In the genomic region with DNA sequence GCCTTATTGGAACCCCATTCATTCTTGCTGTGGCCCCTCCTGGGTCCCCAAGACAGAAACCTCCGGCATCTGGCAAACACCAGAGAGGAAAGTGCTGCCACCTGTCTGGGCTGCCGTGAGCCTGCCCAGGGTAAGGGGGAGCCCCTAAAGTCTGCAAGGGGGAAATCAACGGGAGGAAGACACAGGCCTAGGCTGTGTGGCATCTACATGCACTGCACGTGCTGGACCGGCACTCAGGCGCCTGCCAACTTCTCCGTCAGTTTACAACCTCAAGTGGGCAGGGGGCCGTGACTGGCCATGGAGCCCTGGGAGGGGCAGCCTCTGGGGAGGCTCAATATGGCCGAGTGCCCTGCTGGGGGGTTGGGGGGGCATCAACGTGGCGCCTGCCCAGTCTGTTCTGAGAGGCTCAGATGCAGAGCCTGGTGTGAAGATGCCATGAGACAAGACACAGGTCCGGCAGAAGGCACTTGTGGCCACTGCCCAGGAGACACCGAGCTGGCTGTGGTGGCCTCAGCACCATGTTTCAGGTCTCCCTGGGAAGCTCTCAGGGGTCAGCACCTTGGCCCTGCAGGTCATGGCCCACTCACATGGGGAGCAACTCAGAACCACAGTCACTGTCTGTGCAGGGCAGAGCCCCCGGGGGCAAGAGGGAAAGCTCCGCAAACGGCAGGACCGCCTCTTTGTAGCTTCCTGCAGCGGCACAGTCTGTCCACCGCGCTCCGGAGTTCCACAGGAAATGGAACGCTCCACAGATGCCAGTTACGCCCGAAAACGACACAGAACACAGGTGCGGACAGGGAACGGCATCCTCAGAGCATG, we compare ENCODE assay signal across 8 cellular contexts. TPM values are rescaled to one million over a fixed set of nuclear protein-coding genes. Genes with fewer than 3 reads are reported as not detected.
DNase-seq lines count a peak whose midpoint lies in the region; ATAC-seq and TF ChIP-seq lines count a peak whose summit lies in the region.

No MANE protein-coding gene starts in this region.

- no peaks in the 10 kb centered on the region for H3K9me3 ChIP-seq in HCT116 (ENCODE audit: control insufficient read depth in 1 of 2, insufficient read depth in 1 of 2, low read depth in 1 of 2, low read length in 2 of 2)

- TF ChIP-seq RAD21 in HCT116 (IDR thresholded peaks at IDR 0.05; ENCODE audit: low read depth) = no peak

- TF ChIP-seq POLR2A in HCT116 (IDR thresholded peaks at IDR 0.05; ENCODE audit: borderline replicate concordance, extremely low read depth, insufficient read depth, insufficient read length) = no peak

- H3K9ac ChIP-seq in HCT116 (ENCODE audit: low read length) = no peak overlapping the region

- TF ChIP-seq CTCF in HCT116 (IDR thresholded peaks at IDR 0.05 in 2 of 3, conservative IDR thresholded peaks at IDR 0.05 in 1 of 3; ENCODE audit: borderline replicate concordance in 1 of 3, insufficient read depth in 1 of 3, low read depth in 2 of 3, low read length in 2 of 3) = no peak
- TF ChIP-seq CTCF in dorsolateral prefrontal cortex (IDR thresholded peaks at IDR 0.05 in 54 of 56, conservative IDR thresholded peaks at IDR 0.05 in 2 of 56; ENCODE audit: low read depth in 1 of 56, partially characterized antibody in 56 of 56) = peak in 3 of 56 donors; percentile 10 to 13 (median 11)
- TF ChIP-seq CTCF in osteocyte (IDR thresholded peaks at IDR 0.05) = no peak

- DNase-seq in C1 segment of cervical spinal cord (lab: John Stamatoyannopoulos, UW) = peak in 10 of 14 donors; percentile 11 to 81 (median 44)
- DNase-seq in HCT116 (ENCODE audit: low read depth, low spot score) = no peak
- DNase-seq in dorsolateral prefrontal cortex = peak in 5 of 10 donors; percentile 59 to 70 (median 62)
- no peak for DNase-seq in osteocyte (ENCODE audit: extremely low spot score, unreplicated experiment)
- DNase-seq in NCI-H345 treated with DMSO at 0.1 percent for 48 hours (lab: John Stamatoyannopoulos, UW; ENCODE audit: unreplicated experiment) = no peak

- RAD21 ChIA-PET in HCT116 (lab: Charles Lee; ENCODE audit: low non-redundant PET in 1 of 2, low total read pairs in 2 of 2, uncharacterized antibody in 2 of 2, unreplicated experiment in 2 of 2) = no interaction called here

- BruUV-seq in HCT116 (replicated peaks; lab: Mats Ljungman, UMichigan) = no TSS peak

- CTCF ChIA-PET in HCT116 (lab: Charles Lee) = no interaction called here

- POLR2A ChIA-PET in HCT116 (lab: Charles Lee) = no interaction called here

- H3K27ac Mint-ChIP-seq in osteocyte (ENCODE audit: unreplicated experiment) = peak overlapping the region; percentile 47

- no peak overlapping the region for H3K4me2 ChIP-seq in HCT116 (ENCODE audit: low read length)

- no peaks in the 10 kb centered on the region; the same call in 1 of the 2 replicates for H4K20me1 ChIP-seq in HCT116 (ENCODE audit: insufficient read depth)

- no peak for ATAC-seq in HCT116
- ATAC-seq in HG02973 (IDR thresholded peaks at IDR 0.05; ENCODE audit: unreplicated experiment) = no peak
- ATAC-seq in HG03342 (IDR thresholded peaks at IDR 0.05; ENCODE audit: unreplicated experiment) = no peak
- no peak for ATAC-seq in GM21381 (IDR thresholded peaks at IDR 0.05; ENCODE audit: unreplicated experiment)

- no peaks in the 10 kb centered on the region for H3K27me3 ChIP-seq in HCT116 (ENCODE audit: insufficient read depth, low read length)
- no peaks in the 10 kb centered on the region for H3K27me3 ChIP-seq in dorsolateral prefrontal cortex

- intact Hi-C loops in HCT116 (cut with micrococcal nuclease) = no loop called here
- intact Hi-C loops in dorsolateral prefrontal cortex (cut with DNase I) = no loop called here

- H3K36me3 Mint-ChIP-seq in osteocyte (ENCODE audit: unreplicated experiment) = no peaks in the 10 kb centered on the region

- H3K4me3 Mint-ChIP-seq in osteocyte (ENCODE audit: unreplicated experiment) = no peak overlapping the region

- peaks cover 16 to 22% of the 10 kb centered on the region in 2 experiments; a peak in 2 of 4 replicates for H3K36me3 ChIP-seq in HCT116 (ENCODE audit: control insufficient read depth in 1 of 2, insufficient read depth in 2 of 2, low read length in 2 of 2)

- H3K27ac ChIP-seq in HCT116 (ENCODE audit: low read depth, low read length) = peak overlapping the region; percentile 17; the same call in 1 of the 2 replicates
- H3K27ac ChIP-seq in dorsolateral prefrontal cortex = peak overlapping the region; percentile 22 to 100 (median 95)

- peaks cover 77% of the 10 kb centered on the region for H3K79me2 ChIP-seq in HCT116 (ENCODE audit: insufficient read depth, low read length)

- no peak overlapping the region for H2AFZ ChIP-seq in HCT116 (ENCODE audit: low read depth, low read length, poor library complexity, severe bottlenecking)

- H3K4me3 ChIP-seq in HCT116 (replicated peaks in 1 of 2; ENCODE audit: low read depth in 1 of 2, low read length in 2 of 2) (no peak overlapping the region), dorsolateral prefrontal cortex (peak overlapping the region in 41 of 59 donors; percentile 0 to 65 (median 29))

- H3K27me3 Mint-ChIP-seq in osteocyte (ENCODE audit: unreplicated experiment) = no peaks in the 10 kb centered on the region

- H3K9me2 ChIP-seq in HCT116 (ENCODE audit: insufficient read depth) = no peaks in the 10 kb centered on the region

- H3K4me1 ChIP-seq in HCT116 (ENCODE audit: control insufficient read depth in 1 of 2, insufficient read depth in 2 of 2, low read length in 2 of 2) = peaks cover 8 to 33% of the 10 kb centered on the region in 2 experiments; a peak in 3 of 4 replicates

- H3K4me1 Mint-ChIP-seq in osteocyte (ENCODE audit: unreplicated experiment) = peaks cover 33% of the 10 kb centered on the region

- no peaks in the 10 kb centered on the region for H3K9me3 Mint-ChIP-seq in osteocyte (ENCODE audit: unreplicated experiment)

TF ChIP-seq in HCT116, 20 proteins besides CTCF, POLR2A, EP300 and RAD21 (continues in another document):
- TF ChIP-seq EZH2 (IDR thresholded peaks at IDR 0.05) (no peak), ZNF274 (IDR thresholded peaks at IDR 0.05; ENCODE audit: low read depth, low read length) (no peak), EZH2phosphoT487 (IDR thresholded peaks at IDR 0.05; ENCODE audit: borderline replicate concordance) (no peak), TCF7L2 (IDR thresholded peaks at IDR 0.05; ENCODE audit: borderline replicate concordance, extremely low read depth, insufficient read depth, insufficient read length) (no peak), ELF1 (IDR thresholded peaks at IDR 0.05; ENCODE audit: borderline replicate concordance, low read depth) (no peak), SRF (IDR thresholded peaks at IDR 0.05; ENCODE audit: low read depth) (no peak), YY1 (IDR thresholded peaks at IDR 0.05; ENCODE audit: extremely low read depth, insufficient replicate concordance, low read depth, low read length) (no peak), JUND (IDR thresholded peaks at IDR 0.05) (no peak), CBX3 (IDR thresholded peaks at IDR 0.05; ENCODE audit: low read depth) (no peak), SIN3A (IDR thresholded peaks at IDR 0.05; ENCODE audit: low read depth) (no peak)
- TF ChIP-seq, protein P1, sequence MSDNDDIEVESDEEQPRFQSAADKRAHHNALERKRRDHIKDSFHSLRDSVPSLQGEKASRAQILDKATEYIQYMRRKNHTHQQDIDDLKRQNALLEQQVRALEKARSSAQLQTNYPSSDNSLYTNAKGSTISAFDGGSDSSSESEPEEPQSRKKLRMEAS (IDR thresholded peaks at IDR 0.05) = no peak
- TF ChIP-seq, protein P2, sequence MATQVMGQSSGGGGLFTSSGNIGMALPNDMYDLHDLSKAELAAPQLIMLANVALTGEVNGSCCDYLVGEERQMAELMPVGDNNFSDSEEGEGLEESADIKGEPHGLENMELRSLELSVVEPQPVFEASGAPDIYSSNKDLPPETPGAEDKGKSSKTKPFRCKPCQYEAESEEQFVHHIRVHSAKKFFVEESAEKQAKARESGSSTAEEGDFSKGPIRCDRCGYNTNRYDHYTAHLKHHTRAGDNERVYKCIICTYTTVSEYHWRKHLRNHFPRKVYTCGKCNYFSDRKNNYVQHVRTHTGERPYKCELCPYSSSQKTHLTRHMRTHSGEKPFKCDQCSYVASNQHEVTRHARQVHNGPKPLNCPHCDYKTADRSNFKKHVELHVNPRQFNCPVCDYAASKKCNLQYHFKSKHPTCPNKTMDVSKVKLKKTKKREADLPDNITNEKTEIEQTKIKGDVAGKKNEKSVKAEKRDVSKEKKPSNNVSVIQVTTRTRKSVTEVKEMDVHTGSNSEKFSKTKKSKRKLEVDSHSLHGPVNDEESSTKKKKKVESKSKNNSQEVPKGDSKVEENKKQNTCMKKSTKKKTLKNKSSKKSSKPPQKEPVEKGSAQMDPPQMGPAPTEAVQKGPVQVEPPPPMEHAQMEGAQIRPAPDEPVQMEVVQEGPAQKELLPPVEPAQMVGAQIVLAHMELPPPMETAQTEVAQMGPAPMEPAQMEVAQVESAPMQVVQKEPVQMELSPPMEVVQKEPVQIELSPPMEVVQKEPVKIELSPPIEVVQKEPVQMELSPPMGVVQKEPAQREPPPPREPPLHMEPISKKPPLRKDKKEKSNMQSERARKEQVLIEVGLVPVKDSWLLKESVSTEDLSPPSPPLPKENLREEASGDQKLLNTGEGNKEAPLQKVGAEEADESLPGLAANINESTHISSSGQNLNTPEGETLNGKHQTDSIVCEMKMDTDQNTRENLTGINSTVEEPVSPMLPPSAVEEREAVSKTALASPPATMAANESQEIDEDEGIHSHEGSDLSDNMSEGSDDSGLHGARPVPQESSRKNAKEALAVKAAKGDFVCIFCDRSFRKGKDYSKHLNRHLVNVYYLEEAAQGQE (IDR thresholded peaks at IDR 0.05; ENCODE audit: low read depth) = no peak

RNA-seq across cellular contexts. Expression of a gene that starts 8.4 kb away (rescaled TPM):
- total RNA-seq in HCT116 (2021; ENCODE audit: unreplicated experiment) (54.2 TPM), dorsolateral prefrontal cortex (10 to 100 TPM; 22.1 to 74.1 (median 40.8) TPM), osteocyte (35.5 and 35.9 TPM in 2 replicates)
- 67.3 and 79.7 TPM in 2 replicates for polyA plus RNA-seq in HCT116 (2012)

RNA-seq across cellular contexts. Expression of a gene that starts 21.9 kb away (rescaled TPM):
- total RNA-seq in HCT116 (2021; ENCODE audit: unreplicated experiment) (10.3 TPM), dorsolateral prefrontal cortex (10 to 100 TPM; 18.7 to 37.5 (median 26.3) TPM), osteocyte (39.7 and 40.9 TPM in 2 replicates)
- polyA plus RNA-seq in HCT116 (2012) = 5.6 and 6.2 TPM in 2 replicates

RNA-seq across cellular contexts. Expression of a gene that starts 31.6 kb away (rescaled TPM):
- total RNA-seq in HCT116 (2021; ENCODE audit: unreplicated experiment) (4.2 TPM), dorsolateral prefrontal cortex (10 to 100 TPM in 38 of 120 experiments, 1 to 10 TPM in 82; 4.0 to 15.8 (median 8.8) TPM), osteocyte (3.5 and 3.7 TPM in 2 replicates)
- polyA plus RNA-seq in HCT116 (2012) = 3.1 and 3.9 TPM in 2 replicates

RNA-seq across cellular contexts. Expression of a gene that starts 33.1 kb away (rescaled TPM):
- 74.9 TPM for total RNA-seq in HCT116 (2021; ENCODE audit: unreplicated experiment)
- polyA plus RNA-seq in HCT116 (2012) = 70.4 and 75.7 TPM in 2 replicates
- 10 to 100 TPM; 41.9 to 83.8 (median 68.3) TPM for total RNA-seq in dorsolateral prefrontal cortex
- total RNA-seq in osteocyte = 68.3 and 71.9 TPM in 2 replicates

RNA-seq across cellular contexts. Expression of a gene that starts 52.9 kb away (rescaled TPM):
- total RNA-seq in HCT116 (2021; ENCODE audit: unreplicated experiment) = 38.3 TPM
- polyA plus RNA-seq in HCT116 (2012) = 27.0 and 27.6 TPM in 2 replicates
- 100 to 1,000 TPM in 117 of 120 experiments, 10 to 100 TPM in 3; 69.5 to 175 (median 137) TPM for total RNA-seq in dorsolateral prefrontal cortex
- 41.2 and 42.7 TPM in 2 replicates for total RNA-seq in osteocyte

Comparison
In these comparisons a context has a peak if more than half of its experiments do, and no peak if none do; other contexts are left out.
1. DNase-seq: peak in C1 segment of cervical spinal cord (10 of 14); none in HCT116 (single experiment), osteocyte (single experiment) and NCI-H345 treated with DMSO at 0.1 percent for 48 hours (single experiment).
2. H3K4me3 ChIP-seq: peak in dorsolateral prefrontal cortex (41 of 59); none in HCT116 (0 of 2).